ENCODE assay signal across 3 cellular contexts in the genomic region with DNA sequence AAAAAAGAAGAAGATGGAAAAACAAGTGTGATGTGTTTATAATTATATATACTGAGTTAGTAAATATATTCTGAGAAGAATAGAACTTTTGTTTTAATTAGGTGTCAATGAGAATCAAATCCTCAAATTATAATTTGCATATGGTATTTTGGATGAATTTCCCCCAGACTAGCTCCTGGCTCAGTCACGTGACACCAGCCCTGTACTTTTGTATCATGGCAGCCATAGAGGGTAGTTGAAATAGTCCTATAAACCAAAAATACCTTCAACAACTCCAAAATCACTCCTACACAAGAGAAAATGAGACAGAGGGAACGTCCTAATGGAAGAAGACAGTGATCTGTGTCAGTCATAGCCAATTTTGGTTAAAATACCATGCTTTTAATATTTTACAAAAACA.
A peak's percentile ranks its signal among the peaks of the same experiment; 100 is the strongest.
TF ChIP-seq lines count a peak whose summit lies in the region.

No MANE protein-coding gene starts in this region.

TF ChIP-seq in SK-N-SH, 30 proteins besides CTCF, POLR2A, EP300 and RAD21 (continued from another document):
- no peak for TF ChIP-seq YY1 (IDR thresholded peaks at IDR 0.05; ENCODE audit: low read depth)
- TF ChIP-seq NRF1 (IDR thresholded peaks at IDR 0.05; ENCODE audit: low read depth, low read length), result no peak
TF ChIP-seq in SK-N-SH: peak in this region for 0.

TF ChIP-seq in SK-N-SH treated with all-trans-retinoic acid at 6 μM for 48 hours, 23 proteins besides CTCF, POLR2A, EP300 and RAD21 (continued from another document):
- TF ChIP-seq, protein P1, sequence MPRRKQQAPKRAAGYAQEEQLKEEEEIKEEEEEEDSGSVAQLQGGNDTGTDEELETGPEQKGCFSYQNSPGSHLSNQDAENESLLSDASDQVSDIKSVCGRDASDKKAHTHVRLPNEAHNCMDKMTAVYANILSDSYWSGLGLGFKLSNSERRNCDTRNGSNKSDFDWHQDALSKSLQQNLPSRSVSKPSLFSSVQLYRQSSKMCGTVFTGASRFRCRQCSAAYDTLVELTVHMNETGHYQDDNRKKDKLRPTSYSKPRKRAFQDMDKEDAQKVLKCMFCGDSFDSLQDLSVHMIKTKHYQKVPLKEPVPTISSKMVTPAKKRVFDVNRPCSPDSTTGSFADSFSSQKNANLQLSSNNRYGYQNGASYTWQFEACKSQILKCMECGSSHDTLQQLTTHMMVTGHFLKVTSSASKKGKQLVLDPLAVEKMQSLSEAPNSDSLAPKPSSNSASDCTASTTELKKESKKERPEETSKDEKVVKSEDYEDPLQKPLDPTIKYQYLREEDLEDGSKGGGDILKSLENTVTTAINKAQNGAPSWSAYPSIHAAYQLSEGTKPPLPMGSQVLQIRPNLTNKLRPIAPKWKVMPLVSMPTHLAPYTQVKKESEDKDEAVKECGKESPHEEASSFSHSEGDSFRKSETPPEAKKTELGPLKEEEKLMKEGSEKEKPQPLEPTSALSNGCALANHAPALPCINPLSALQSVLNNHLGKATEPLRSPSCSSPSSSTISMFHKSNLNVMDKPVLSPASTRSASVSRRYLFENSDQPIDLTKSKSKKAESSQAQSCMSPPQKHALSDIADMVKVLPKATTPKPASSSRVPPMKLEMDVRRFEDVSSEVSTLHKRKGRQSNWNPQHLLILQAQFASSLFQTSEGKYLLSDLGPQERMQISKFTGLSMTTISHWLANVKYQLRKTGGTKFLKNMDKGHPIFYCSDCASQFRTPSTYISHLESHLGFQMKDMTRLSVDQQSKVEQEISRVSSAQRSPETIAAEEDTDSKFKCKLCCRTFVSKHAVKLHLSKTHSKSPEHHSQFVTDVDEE (CRISPR knock-in tag; IDR thresholded peaks at IDR 0.05), result no peak
- TF ChIP-seq ZNF8 (CRISPR knock-in tag; IDR thresholded peaks at IDR 0.05), result no peak
- no peak for TF ChIP-seq ZFP30 (CRISPR knock-in tag; IDR thresholded peaks at IDR 0.05)
- no peak for TF ChIP-seq BACH2 (CRISPR knock-in tag; IDR thresholded peaks at IDR 0.05; ENCODE audit: borderline replicate concordance)
- TF ChIP-seq TCF4 (CRISPR knock-in tag; IDR thresholded peaks at IDR 0.05; ENCODE audit: borderline replicate concordance), result no peak
- no peak for TF ChIP-seq ARNTL (CRISPR knock-in tag; IDR thresholded peaks at IDR 0.05; ENCODE audit: borderline replicate concordance, low read depth)
- no peak for TF ChIP-seq RARB (CRISPR knock-in tag; IDR thresholded peaks at IDR 0.05)
- TF ChIP-seq SNAI2 (CRISPR knock-in tag; IDR thresholded peaks at IDR 0.05), result no peak

TF ChIP-seq in HepG2, 621 proteins besides CTCF, POLR2A, EP300 and RAD21 (continued from another document):
- TF ChIP-seq, protein P2, sequence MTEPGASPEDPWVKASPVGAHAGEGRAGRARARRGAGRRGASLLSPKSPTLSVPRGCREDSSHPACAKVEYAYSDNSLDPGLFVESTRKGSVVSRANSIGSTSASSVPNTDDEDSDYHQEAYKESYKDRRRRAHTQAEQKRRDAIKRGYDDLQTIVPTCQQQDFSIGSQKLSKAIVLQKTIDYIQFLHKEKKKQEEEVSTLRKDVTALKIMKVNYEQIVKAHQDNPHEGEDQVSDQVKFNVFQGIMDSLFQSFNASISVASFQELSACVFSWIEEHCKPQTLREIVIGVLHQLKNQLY (CRISPR knock-in tag; IDR thresholded peaks at IDR 0.05), result no peak
- TF ChIP-seq, protein P3, sequence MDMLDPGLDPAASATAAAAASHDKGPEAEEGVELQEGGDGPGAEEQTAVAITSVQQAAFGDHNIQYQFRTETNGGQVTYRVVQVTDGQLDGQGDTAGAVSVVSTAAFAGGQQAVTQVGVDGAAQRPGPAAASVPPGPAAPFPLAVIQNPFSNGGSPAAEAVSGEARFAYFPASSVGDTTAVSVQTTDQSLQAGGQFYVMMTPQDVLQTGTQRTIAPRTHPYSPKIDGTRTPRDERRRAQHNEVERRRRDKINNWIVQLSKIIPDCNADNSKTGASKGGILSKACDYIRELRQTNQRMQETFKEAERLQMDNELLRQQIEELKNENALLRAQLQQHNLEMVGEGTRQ (IDR thresholded peaks at IDR 0.05; ENCODE audit: low read depth, low read length), result 0 out of 2 replicates have a peak, but pooled peaks have one; percentile 2
- TF ChIP-seq, protein P3 (CRISPR knock-in tag; IDR thresholded peaks at IDR 0.05; ENCODE audit: borderline replicate concordance), result no peak
- TF ChIP-seq IRF2 (CRISPR knock-in tag; IDR thresholded peaks at IDR 0.05) (no peak), NAIF1 (CRISPR knock-in tag; IDR thresholded peaks at IDR 0.05; ENCODE audit: borderline replicate concordance) (no peak)
